Comparison of ENCODE assay signal across 1 cellular context in the genomic region with DNA sequence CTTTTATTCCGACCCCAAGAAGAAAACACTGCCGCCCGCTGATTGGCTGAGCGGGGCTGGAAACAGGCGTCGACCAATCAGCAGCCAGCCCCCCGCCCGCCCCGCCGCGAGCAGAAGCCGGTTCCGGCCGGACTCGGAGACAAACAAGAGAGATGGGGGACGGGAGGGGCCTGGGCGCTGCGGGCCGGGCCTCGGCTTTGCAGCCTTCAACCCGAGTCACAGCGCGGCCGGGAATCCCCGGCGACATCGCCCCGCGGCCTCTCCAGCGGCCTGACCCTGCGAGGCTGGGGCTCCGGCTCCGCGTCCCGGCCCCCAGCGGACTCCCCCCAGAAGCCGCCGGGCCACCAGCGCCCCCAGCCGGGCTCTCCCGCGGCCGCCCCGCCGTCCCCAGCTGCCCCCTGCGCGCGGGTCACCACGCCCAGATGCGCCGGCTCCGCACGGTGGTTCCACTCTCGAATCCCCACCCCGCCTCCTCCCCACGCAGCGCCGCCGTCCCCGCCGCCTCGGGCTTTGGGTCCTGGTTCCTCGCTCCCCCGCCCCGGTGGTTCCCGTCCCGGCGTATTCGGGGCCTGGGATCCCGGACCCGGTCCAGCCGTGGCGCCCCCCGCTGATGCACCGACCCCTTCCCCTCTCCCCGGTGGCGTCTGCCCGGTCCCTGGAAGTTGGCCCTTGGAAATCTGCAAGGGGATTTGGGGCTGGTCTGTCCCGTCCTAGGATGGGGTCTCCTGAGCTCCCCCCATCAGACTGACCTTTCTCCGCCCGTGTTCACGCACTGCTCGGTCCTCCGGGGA.
TF ChIP-seq lines count a peak whose summit lies in the region.

No MANE protein-coding gene starts in this region.

TF ChIP-seq in GM12878, 131 proteins besides CTCF, POLR2A, EP300 and RAD21 (continued from another document):
- no peak for TF ChIP-seq CEBPB (IDR thresholded peaks at IDR 0.05; ENCODE audit: borderline replicate concordance in 1 of 2, low read depth in 2 of 2, low read length in 2 of 2)
- TF ChIP-seq MYC (IDR thresholded peaks at IDR 0.05; ENCODE audit: insufficient read depth, insufficient read length, insufficient replicate concordance, low read length, severe bottlenecking): no peak
- TF ChIP-seq, protein P1, sequence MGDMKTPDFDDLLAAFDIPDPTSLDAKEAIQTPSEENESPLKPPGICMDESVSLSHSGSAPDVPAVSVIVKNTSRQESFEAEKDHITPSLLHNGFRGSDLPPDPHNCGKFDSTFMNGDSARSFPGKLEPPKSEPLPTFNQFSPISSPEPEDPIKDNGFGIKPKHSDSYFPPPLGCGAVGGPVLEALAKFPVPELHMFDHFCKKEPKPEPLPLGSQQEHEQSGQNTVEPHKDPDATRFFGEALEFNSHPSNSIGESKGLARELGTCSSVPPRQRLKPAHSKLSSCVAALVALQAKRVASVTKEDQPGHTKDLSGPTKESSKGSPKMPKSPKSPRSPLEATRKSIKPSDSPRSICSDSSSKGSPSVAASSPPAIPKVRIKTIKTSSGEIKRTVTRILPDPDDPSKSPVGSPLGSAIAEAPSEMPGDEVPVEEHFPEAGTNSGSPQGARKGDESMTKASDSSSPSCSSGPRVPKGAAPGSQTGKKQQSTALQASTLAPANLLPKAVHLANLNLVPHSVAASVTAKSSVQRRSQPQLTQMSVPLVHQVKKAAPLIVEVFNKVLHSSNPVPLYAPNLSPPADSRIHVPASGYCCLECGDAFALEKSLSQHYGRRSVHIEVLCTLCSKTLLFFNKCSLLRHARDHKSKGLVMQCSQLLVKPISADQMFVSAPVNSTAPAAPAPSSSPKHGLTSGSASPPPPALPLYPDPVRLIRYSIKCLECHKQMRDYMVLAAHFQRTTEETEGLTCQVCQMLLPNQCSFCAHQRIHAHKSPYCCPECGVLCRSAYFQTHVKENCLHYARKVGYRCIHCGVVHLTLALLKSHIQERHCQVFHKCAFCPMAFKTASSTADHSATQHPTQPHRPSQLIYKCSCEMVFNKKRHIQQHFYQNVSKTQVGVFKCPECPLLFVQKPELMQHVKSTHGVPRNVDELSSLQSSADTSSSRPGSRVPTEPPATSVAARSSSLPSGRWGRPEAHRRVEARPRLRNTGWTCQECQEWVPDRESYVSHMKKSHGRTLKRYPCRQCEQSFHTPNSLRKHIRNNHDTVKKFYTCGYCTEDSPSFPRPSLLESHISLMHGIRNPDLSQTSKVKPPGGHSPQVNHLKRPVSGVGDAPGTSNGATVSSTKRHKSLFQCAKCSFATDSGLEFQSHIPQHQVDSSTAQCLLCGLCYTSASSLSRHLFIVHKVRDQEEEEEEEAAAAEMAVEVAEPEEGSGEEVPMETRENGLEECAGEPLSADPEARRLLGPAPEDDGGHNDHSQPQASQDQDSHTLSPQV (IDR thresholded peaks at IDR 0.05): peak; percentile 83
- no peak for TF ChIP-seq PAX5 (IDR thresholded peaks at IDR 0.05; ENCODE audit: borderline replicate concordance, low read depth, low read length)
- TF ChIP-seq, protein P2, sequence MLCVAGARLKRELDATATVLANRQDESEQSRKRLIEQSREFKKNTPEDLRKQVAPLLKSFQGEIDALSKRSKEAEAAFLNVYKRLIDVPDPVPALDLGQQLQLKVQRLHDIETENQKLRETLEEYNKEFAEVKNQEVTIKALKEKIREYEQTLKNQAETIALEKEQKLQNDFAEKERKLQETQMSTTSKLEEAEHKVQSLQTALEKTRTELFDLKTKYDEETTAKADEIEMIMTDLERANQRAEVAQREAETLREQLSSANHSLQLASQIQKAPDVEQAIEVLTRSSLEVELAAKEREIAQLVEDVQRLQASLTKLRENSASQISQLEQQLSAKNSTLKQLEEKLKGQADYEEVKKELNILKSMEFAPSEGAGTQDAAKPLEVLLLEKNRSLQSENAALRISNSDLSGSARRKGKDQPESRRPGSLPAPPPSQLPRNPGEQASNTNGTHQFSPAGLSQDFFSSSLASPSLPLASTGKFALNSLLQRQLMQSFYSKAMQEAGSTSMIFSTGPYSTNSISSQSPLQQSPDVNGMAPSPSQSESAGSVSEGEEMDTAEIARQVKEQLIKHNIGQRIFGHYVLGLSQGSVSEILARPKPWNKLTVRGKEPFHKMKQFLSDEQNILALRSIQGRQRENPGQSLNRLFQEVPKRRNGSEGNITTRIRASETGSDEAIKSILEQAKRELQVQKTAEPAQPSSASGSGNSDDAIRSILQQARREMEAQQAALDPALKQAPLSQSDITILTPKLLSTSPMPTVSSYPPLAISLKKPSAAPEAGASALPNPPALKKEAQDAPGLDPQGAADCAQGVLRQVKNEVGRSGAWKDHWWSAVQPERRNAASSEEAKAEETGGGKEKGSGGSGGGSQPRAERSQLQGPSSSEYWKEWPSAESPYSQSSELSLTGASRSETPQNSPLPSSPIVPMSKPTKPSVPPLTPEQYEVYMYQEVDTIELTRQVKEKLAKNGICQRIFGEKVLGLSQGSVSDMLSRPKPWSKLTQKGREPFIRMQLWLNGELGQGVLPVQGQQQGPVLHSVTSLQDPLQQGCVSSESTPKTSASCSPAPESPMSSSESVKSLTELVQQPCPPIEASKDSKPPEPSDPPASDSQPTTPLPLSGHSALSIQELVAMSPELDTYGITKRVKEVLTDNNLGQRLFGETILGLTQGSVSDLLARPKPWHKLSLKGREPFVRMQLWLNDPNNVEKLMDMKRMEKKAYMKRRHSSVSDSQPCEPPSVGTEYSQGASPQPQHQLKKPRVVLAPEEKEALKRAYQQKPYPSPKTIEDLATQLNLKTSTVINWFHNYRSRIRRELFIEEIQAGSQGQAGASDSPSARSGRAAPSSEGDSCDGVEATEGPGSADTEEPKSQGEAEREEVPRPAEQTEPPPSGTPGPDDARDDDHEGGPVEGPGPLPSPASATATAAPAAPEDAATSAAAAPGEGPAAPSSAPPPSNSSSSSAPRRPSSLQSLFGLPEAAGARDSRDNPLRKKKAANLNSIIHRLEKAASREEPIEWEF (IDR thresholded peaks at IDR 0.05; ENCODE audit: insufficient replicate concordance, low read depth, low read length): no peak
- TF ChIP-seq ZNF24 (IDR thresholded peaks at IDR 0.05): 0 out of 2 replicates have a peak, but pooled peaks have one; percentile 42
- TF ChIP-seq ZNF687 (IDR thresholded peaks at IDR 0.05): peak; percentile 68
- no peak for TF ChIP-seq HDAC6 (IDR thresholded peaks at IDR 0.05; ENCODE audit: unreplicated experiment)
- TF ChIP-seq YY1 (IDR thresholded peaks at IDR 0.05; ENCODE audit: low read depth, low read length): peak; percentile 15; the same call in 1 of the 2 replicates
- TF ChIP-seq PML (IDR thresholded peaks at IDR 0.05; ENCODE audit: low read length): no peak
- TF ChIP-seq KLF5 (IDR thresholded peaks at IDR 0.05; ENCODE audit: partially characterized antibody): no peak
- TF ChIP-seq RBBP5 (conservative IDR thresholded peaks at IDR 0.05): no peak
- no peak for TF ChIP-seq SMAD1 (IDR thresholded peaks at IDR 0.05; ENCODE audit: low read depth, partially characterized antibody)
- TF ChIP-seq NR2C1 (IDR thresholded peaks at IDR 0.05): peak; percentile 63
- no peak for TF ChIP-seq SUZ12 (IDR thresholded peaks at IDR 0.05; ENCODE audit: unreplicated experiment)
- TF ChIP-seq, protein P3, sequence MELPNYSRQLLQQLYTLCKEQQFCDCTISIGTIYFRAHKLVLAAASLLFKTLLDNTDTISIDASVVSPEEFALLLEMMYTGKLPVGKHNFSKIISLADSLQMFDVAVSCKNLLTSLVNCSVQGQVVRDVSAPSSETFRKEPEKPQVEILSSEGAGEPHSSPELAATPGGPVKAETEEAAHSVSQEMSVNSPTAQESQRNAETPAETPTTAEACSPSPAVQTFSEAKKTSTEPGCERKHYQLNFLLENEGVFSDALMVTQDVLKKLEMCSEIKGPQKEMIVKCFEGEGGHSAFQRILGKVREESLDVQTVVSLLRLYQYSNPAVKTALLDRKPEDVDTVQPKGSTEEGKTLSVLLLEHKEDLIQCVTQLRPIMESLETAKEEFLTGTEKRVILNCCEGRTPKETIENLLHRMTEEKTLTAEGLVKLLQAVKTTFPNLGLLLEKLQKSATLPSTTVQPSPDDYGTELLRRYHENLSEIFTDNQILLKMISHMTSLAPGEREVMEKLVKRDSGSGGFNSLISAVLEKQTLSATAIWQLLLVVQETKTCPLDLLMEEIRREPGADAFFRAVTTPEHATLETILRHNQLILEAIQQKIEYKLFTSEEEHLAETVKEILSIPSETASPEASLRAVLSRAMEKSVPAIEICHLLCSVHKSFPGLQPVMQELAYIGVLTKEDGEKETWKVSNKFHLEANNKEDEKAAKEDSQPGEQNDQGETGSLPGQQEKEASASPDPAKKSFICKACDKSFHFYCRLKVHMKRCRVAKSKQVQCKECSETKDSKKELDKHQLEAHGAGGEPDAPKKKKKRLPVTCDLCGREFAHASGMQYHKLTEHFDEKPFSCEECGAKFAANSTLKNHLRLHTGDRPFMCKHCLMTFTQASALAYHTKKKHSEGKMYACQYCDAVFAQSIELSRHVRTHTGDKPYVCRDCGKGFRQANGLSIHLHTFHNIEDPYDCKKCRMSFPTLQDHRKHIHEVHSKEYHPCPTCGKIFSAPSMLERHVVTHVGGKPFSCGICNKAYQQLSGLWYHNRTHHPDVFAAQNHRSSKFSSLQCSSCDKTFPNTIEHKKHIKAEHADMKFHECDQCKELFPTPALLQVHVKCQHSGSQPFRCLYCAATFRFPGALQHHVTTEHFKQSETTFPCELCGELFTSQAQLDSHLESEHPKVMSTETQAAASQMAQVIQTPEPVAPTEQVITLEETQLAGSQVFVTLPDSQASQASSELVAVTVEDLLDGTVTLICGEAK (IDR thresholded peaks at IDR 0.05; ENCODE audit: borderline replicate concordance): 0 out of 2 replicates have a peak, but pooled peaks have one; percentile 19
- TF ChIP-seq ZBTB33 (IDR thresholded peaks at IDR 0.05): no peak
- TF ChIP-seq RB1 (IDR thresholded peaks at IDR 0.05; ENCODE audit: borderline replicate concordance): peak; percentile 15; the same call in 1 of the 2 replicates
- peak; percentile 69 for TF ChIP-seq GATAD2B (conservative IDR thresholded peaks at IDR 0.05; ENCODE audit: low read depth)
- peak; percentile 85 for TF ChIP-seq RFX5 (IDR thresholded peaks at IDR 0.05; ENCODE audit: low read depth, low read length)
- 0 out of 2 replicates have a peak, but pooled peaks have one; percentile 36 for TF ChIP-seq NFXL1 (IDR thresholded peaks at IDR 0.05; ENCODE audit: borderline replicate concordance)
- peak; percentile 43 for TF ChIP-seq BACH1 (IDR thresholded peaks at IDR 0.05; ENCODE audit: borderline replicate concordance)
- no peak for TF ChIP-seq ZBED1 (IDR thresholded peaks at IDR 0.05; ENCODE audit: borderline replicate concordance)
- TF ChIP-seq SMARCA5 (IDR thresholded peaks at IDR 0.05): peak; percentile 63
